ENCODE assay signal across 20 cellular contexts in the genomic region with DNA sequence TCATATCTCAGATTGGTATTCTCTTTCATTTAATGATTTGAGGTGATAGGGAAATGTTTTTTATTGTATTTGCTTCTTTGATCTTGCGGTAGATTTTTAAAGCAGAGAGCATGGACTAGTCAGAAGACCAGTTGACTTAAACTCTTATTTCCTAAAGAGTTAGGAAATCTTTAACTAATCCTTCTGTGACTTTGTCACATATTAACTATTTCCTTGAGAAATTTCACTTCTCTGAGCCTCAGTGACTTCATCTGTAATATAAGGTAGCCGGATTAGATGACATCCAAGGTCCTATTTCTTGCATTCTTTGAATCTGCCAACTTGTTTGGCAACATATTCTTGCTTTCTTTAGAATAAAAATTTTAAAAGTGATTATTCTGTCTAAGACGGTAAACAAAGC. TPM values are rescaled to one million over a fixed set of nuclear protein-coding genes. Genes with fewer than 3 reads are reported as not detected.
DNase-seq lines count a peak whose midpoint lies in the region; ATAC-seq and TF ChIP-seq lines count a peak whose summit lies in the region.
"Had no signal": no experiment of that assay in that cellular context is flagged by ENCODE, and none has a peak within 500 bp of the region (broad histone marks: within the 10 kb centered on the region; RNA-seq: fewer than 3 reads in every experiment).

No MANE protein-coding gene starts in this region.

- no peaks in the 10 kb centered on the region for H3F3A ChIP-seq in GM23338 (replicated peaks; ENCODE audit: low read depth)

- H3K27me3 ChIP-seq in GM23338 (ENCODE audit: insufficient read depth) (no peaks in the 10 kb centered on the region), Karpas-422 (ENCODE audit: low read length) (no peaks in the 10 kb centered on the region)
- H3K27me3 ChIP-seq: SJCRH30 had no signal

- 0 out of 2 replicates have a peak overlapping the region, but pooled peaks have one; percentile 4 for H3K27ac ChIP-seq in GM23338 (ENCODE audit: low read depth)
- no peak overlapping the region for H3K27ac ChIP-seq in Karpas-422 (ENCODE audit: low read length)
- H3K27ac ChIP-seq: GM23248, RWPE1, SJCRH30 had no signal

- H3K4me1 ChIP-seq in GM23338 (ENCODE audit: insufficient read depth), result peaks cover 25% of the 10 kb centered on the region
- H3K4me1 ChIP-seq in Karpas-422 (ENCODE audit: low read length), result no peaks in the 10 kb centered on the region
- H3K4me1 ChIP-seq: SJCRH30 had no signal

- peak overlapping the region; percentile 16; the same call in 1 of the 2 replicates for H3K27ac Mint-ChIP-seq in GM23338
- H3K27ac Mint-ChIP-seq: B cell had no signal

- peaks cover 50% of the 10 kb centered on the region for H3K4me1 Mint-ChIP-seq in GM23338
- H3K4me1 Mint-ChIP-seq: B cell had no signal

- H3K9me3 ChIP-seq in Karpas-422 (ENCODE audit: low read length), result no peaks in the 10 kb centered on the region
- H3K9me3 ChIP-seq: SJCRH30 had no signal

- H3K27me3 Mint-ChIP-seq in GM23338 (ENCODE audit: insufficient read depth, low read depth, poor library complexity), result no peaks in the 10 kb centered on the region
- H3K27me3 Mint-ChIP-seq: B cell; CD4-positive, CD25-positive, alpha-beta regulatory T cell had no signal

- no peaks in the 10 kb centered on the region for H3K9me3 Mint-ChIP-seq in GM23338
- H3K9me3 Mint-ChIP-seq: CD4-positive, CD25-positive, alpha-beta regulatory T cell had no signal

- in situ Hi-C loops in G401 (cut with HindIII; ENCODE audit: low sequenced_read_pairs), result no loop called here

- no peak overlapping the region for H3K4me3 Mint-ChIP-seq in GM23338
- H3K4me3 Mint-ChIP-seq: B cell; CD4-positive, CD25-positive, alpha-beta regulatory T cell had no signal

- H2AFZ ChIP-seq in GM23338, result no peak overlapping the region
- no peak overlapping the region for H2AFZ ChIP-seq in Karpas-422 (ENCODE audit: low read length)
- H2AFZ ChIP-seq: GM23248 had no signal

- H3K4me2 ChIP-seq in GM23338 (peak overlapping the region; percentile 12; the same call in 1 of the 2 replicates), Karpas-422 (ENCODE audit: low read depth, low read length, poor library complexity, severe bottlenecking) (no peak overlapping the region)

- no peaks in the 10 kb centered on the region for H3K79me2 ChIP-seq in GM23338 (replicated peaks; ENCODE audit: insufficient read depth)
- peaks cover 84% of the 10 kb centered on the region for H3K79me2 ChIP-seq in Karpas-422 (ENCODE audit: low read length)

- H3K9me2 ChIP-seq in GM23338 (ENCODE audit: insufficient read depth) (no peaks in the 10 kb centered on the region), Karpas-422 (replicated peaks; ENCODE audit: insufficient read depth, low read length) (no peaks in the 10 kb centered on the region)

- H3K4me3 ChIP-seq in GM23338, result no peak overlapping the region
- no peak overlapping the region for H3K4me3 ChIP-seq in epithelial cell of proximal tubule (ENCODE audit: low read depth, low read length)
- H3K4me3 ChIP-seq in Karpas-422 (ENCODE audit: low read length), result no peak overlapping the region
- H3K4me3 ChIP-seq: GM12878, GM23248, SJCRH30 had no signal

- H4K20me1 ChIP-seq in GM23338 (replicated peaks; ENCODE audit: insufficient read depth) (no peaks in the 10 kb centered on the region; the same call in 1 of the 2 replicates), Karpas-422 (ENCODE audit: insufficient read depth, low read depth, low read length) (no peaks in the 10 kb centered on the region)

- H3K36me3 Mint-ChIP-seq in GM23338 (ENCODE audit: low read depth), result peaks cover 6% of the 10 kb centered on the region; the same call in 1 of the 3 replicates

- H3K9ac ChIP-seq in Karpas-422 (ENCODE audit: low read length), result no peak overlapping the region
- H3K9ac ChIP-seq: GM23248 had no signal

- DNase-seq in GM23338 (ENCODE audit: low spot score), result no peak
- peak; percentile 65 for DNase-seq in epithelial cell of proximal tubule (ENCODE audit: low read depth)
- DNase-seq in left kidney (ENCODE audit: low read depth, low spot score), result peak; percentile 54
- no peak for DNase-seq in Karpas-422
- DNase-seq in NCI-H1105 (lab: John Stamatoyannopoulos, UW), result no peak
- no peak for DNase-seq in G401 (ENCODE audit: low spot score)
- DNase-seq: CD4-positive, CD25-positive, alpha-beta regulatory T cell; DMS79 treated with DMSO at 0.1 percent for 48 hours; GDM1; GM23248; NCI-H1417; NCI-H2029 treated with DMSO at 0.1 percent for 48 hours; NCI-H2171 treated with DMSO at 0.1 percent for 48 hours; NCI-H748 treated with DMSO at 0.1 percent for 48 hours; SJCRH30 had no signal

- no peak for TF ChIP-seq CTCF in GM23338 (conservative IDR thresholded peaks at IDR 0.05; ENCODE audit: low read depth in 2 of 2)
- TF ChIP-seq CTCF in epithelial cell of proximal tubule (conservative IDR thresholded peaks at IDR 0.05; ENCODE audit: low read depth, low read length), result no peak

- ATAC-seq in GM23338 (no peak), HG03135 (IDR thresholded peaks at IDR 0.05; ENCODE audit: unreplicated experiment) (no peak)
- ATAC-seq: GM12878, HCT116 had no signal

- no peaks in the 10 kb centered on the region for H3K36me3 ChIP-seq in GM23338 (ENCODE audit: insufficient read depth)
- H3K36me3 ChIP-seq in Karpas-422 (ENCODE audit: insufficient read depth, low read length), result peaks cover 46% of the 10 kb centered on the region

TF ChIP-seq in GM23338, 12 proteins besides CTCF, POLR2A, EP300 and RAD21:
- TF ChIP-seq ZNF331 (CRISPR knock-in tag; IDR thresholded peaks at IDR 0.05; ENCODE audit: low read depth), result no peak
- TF ChIP-seq POLR2AphosphoS5 (IDR thresholded peaks at IDR 0.05; ENCODE audit: low read depth), result no peak
- no peak for TF ChIP-seq JUNB (IDR thresholded peaks at IDR 0.05; ENCODE audit: unreplicated experiment)
- TF ChIP-seq CREB1 (CRISPR knock-in tag; IDR thresholded peaks at IDR 0.05; ENCODE audit: low read depth), result no peak

RNA-seq across cellular contexts. Expression of gene MTX2, which starts 55.6 kb away (rescaled TPM):
- 37.5 and 51.8 TPM in 2 replicates for total RNA-seq in GM23338 (2014; rRNA removed; shearing (Covaris generic))
- 81.7 and 93.4 TPM in 2 replicates for polyA plus RNA-seq in GM23338 (2016; fragmentation: Nextera tagmentation; extraction: Ambion mirVana)
- 52.2 and 61.1 TPM in 2 replicates for total RNA-seq in epithelial cell of proximal tubule
- 64.8 and 106 TPM in 2 replicates for total RNA-seq in Karpas-422 (2014; rRNA removed; shearing (Covaris generic); ENCODE audit: low replicate concordance)
- 48.7 and 57.6 TPM in 2 replicates for total RNA-seq in G401 (2014; rRNA removed; shearing (Covaris generic))

Comparison
In these comparisons a context has a peak if more than half of its experiments do, and no peak if none do; other contexts are left out.
1. DNase-seq: peak in epithelial cell of proximal tubule (single experiment) and left kidney (single experiment); none in GM23338 (single experiment), Karpas-422 (single experiment), NCI-H1105 (single experiment) and G401 (single experiment).